In the genomic region with DNA sequence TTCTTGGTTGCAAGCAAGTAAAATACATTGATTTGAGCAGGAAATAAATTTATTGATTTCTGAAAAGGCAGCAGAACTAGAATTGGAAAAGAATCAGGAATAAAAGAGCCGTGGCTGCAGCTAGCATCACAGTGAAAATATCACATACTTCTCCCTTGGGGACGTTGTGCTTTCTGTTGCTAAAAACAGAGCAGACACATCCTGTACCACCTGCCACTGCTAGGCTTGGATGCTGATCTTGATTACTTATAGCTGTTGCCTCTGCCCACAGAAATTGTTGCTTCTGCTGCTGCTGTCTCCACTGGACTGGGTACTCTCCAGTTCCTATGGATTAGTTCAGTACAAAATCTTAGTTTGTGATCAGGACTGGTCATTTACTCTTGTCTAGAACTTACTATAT, we compare ENCODE assay signal across 9 cellular contexts.
DNase-seq lines count a peak whose midpoint lies in the region; ATAC-seq lines count a peak whose summit lies in the region.
"Had no signal": no experiment of that assay in that cellular context is flagged by ENCODE, and none has a peak within 500 bp of the region (broad histone marks: within the 10 kb centered on the region; RNA-seq: fewer than 3 reads in every experiment).

No MANE protein-coding gene starts in this region.

- H3K27ac Mint-ChIP-seq in activated T-helper 17 cell treated with anti-CD3 and anti-CD28 coated beads, Interleukin-2, amount 50 U/mL, for 72 hours: no peak overlapping the region

- no peak for DNase-seq in mesenteric fat pad (ENCODE audit: low spot score)
- DNase-seq in NCI-H1436 (lab: John Stamatoyannopoulos, UW): no peak
- no peak for DNase-seq in stimulated activated CD4-positive, alpha-beta T cell treated with anti-CD3 and anti-CD28 coated beads, Interleukin-1b, Interleukin-23, amount 100 ng/mL, for 48 hours
- no peak for DNase-seq in dermis blood vessel endothelial cell

- H3K27me3 Mint-ChIP-seq in activated T-helper 17 cell treated with anti-CD3 and anti-CD28 coated beads, Interleukin-2, amount 50 U/mL, for 72 hours: no peaks in the 10 kb centered on the region

- peak overlapping the region; percentile 43 for H3K4me3 Mint-ChIP-seq in activated T-helper 17 cell treated with anti-CD3 and anti-CD28 coated beads, Interleukin-2, amount 50 U/mL, for 72 hours

- no peaks in the 10 kb centered on the region for H3K9me3 Mint-ChIP-seq in activated T-helper 17 cell treated with anti-CD3 and anti-CD28 coated beads, Interleukin-2, amount 50 U/mL, for 72 hours

- ATAC-seq in GM18499 (IDR thresholded peaks at IDR 0.05; ENCODE audit: insufficient read depth, unreplicated experiment): peak; percentile 99
- peak; percentile 99 for ATAC-seq in GM21423 (IDR thresholded peaks at IDR 0.05; ENCODE audit: unreplicated experiment)
- peak; percentile 94 for ATAC-seq in HG03280 (IDR thresholded peaks at IDR 0.05; ENCODE audit: unreplicated experiment)
- no peak for ATAC-seq in activated T-helper 17 cell treated with anti-CD3 and anti-CD28 coated beads, Interleukin-2, amount 50 U/mL, for 72 hours (replicated peaks)
- ATAC-seq: heart left ventricle had no signal

- H3K4me1 Mint-ChIP-seq in activated T-helper 17 cell treated with anti-CD3 and anti-CD28 coated beads, Interleukin-2, amount 50 U/mL, for 72 hours: peaks cover 4% of the 10 kb centered on the region

- H3K36me3 Mint-ChIP-seq in activated T-helper 17 cell treated with anti-CD3 and anti-CD28 coated beads, Interleukin-2, amount 50 U/mL, for 72 hours (ENCODE audit: low read depth): no peaks in the 10 kb centered on the region
